ENCODE assay signal across 11 cellular contexts in genomic region chr6:41967312-41968287, GRCh38. TPM values are rescaled to one million over a fixed set of nuclear protein-coding genes. Genes with fewer than 3 reads are reported as not detected.
DNase-seq lines count a peak whose midpoint lies in the region; ATAC-seq, FAIRE-seq and TF ChIP-seq lines count a peak whose summit lies in the region.
"Had no signal": no experiment of that assay in that cellular context is flagged by ENCODE, and none has a peak within 500 bp of the region (broad histone marks: within the 10 kb centered on the region; RNA-seq: fewer than 3 reads in every experiment).

No MANE protein-coding gene starts in this region.

- intact Hi-C loops in mucosa of descending colon (cut with DNase I, micrococcal nuclease): no loop called here

- in situ Hi-C loops in GM13977 (cut with MboI; ENCODE audit: low pct_unique_long_range_greater_than_20kb, low sequenced_read_pairs, unreplicated experiment): no loop called here

- H3K9me3 ChIP-seq in ES-I3 (ENCODE audit: control insufficient read depth, insufficient read depth, low read length) (no peaks in the 10 kb centered on the region), osteoblast (ENCODE audit: low read depth, low read length) (no peaks in the 10 kb centered on the region), mucosa of descending colon (no peaks in the 10 kb centered on the region)

- no peaks in the 10 kb centered on the region for H3K27me3 ChIP-seq in osteoblast (ENCODE audit: insufficient read depth, low read length)

- no peak overlapping the region for H3K4me2 ChIP-seq in osteoblast (ENCODE audit: insufficient read depth, low read length)

- ATAC-seq in esophagus mucosa: peak; percentile 75
- ATAC-seq in mucosa of descending colon: no peak

- H3K9ac ChIP-seq in ES-I3 (ENCODE audit: low read depth, low read length): peak overlapping the region; percentile 28
- H3K9ac ChIP-seq: parathyroid adenoma had no signal

- peak overlapping the region; percentile 28 for H3K27ac ChIP-seq in osteoblast (ENCODE audit: low read depth, low read length)
- H3K27ac ChIP-seq: parathyroid adenoma had no signal

- no peak overlapping the region for H3K4me3 ChIP-seq in osteoblast (ENCODE audit: insufficient read depth, low read length)
- no peak overlapping the region for H3K4me3 ChIP-seq in mucosa of descending colon

- no peaks in the 10 kb centered on the region for H3K79me2 ChIP-seq in osteoblast (ENCODE audit: insufficient read depth, low read length)
- H3K79me2 ChIP-seq: parathyroid adenoma had no signal

- no peaks in the 10 kb centered on the region for H4K20me1 ChIP-seq in osteoblast (ENCODE audit: insufficient read depth, low read length)

- H3K36me3 ChIP-seq in ES-I3 (ENCODE audit: insufficient read depth, low read length) (no peaks in the 10 kb centered on the region), osteoblast (ENCODE audit: insufficient read depth, low read length) (no peaks in the 10 kb centered on the region), mucosa of descending colon (ENCODE audit: low read depth) (no peaks in the 10 kb centered on the region)

- FAIRE-seq in RCC 7860 (lab: Jason Lieb, UNC): no peak
- FAIRE-seq: HTR-8/SVneo had no signal

- TF ChIP-seq CTCF in osteoblast (IDR thresholded peaks at IDR 0.05; ENCODE audit: extremely low read depth, low read depth, low read length) (no peak), mucosa of descending colon (IDR thresholded peaks at IDR 0.05) (no peak), GM13977 (IDR thresholded peaks at IDR 0.05; ENCODE audit: extremely low read depth, insufficient read depth, missing control alignments) (no peak)

- H3K4me1 ChIP-seq in ES-I3 (ENCODE audit: insufficient read depth, low read length) (peaks cover 40% of the 10 kb centered on the region), osteoblast (ENCODE audit: insufficient read depth, low read length) (peaks cover 23% of the 10 kb centered on the region), mucosa of descending colon (ENCODE audit: low read depth) (peaks cover 2% of the 10 kb centered on the region)

- DNase-seq in RCC 7860 (ENCODE audit: low spot score) (peak; percentile 74), osteoblast (ENCODE audit: insufficient read length, low spot score, missing footprints) (peak; percentile 88), mucosa of descending colon (no peak), GM13977 (ENCODE audit: low spot score) (no peak), SIG-M5 treated with dmso at 0.1 percent for 504 hours (lab: John Stamatoyannopoulos, UW; ENCODE audit: unreplicated experiment) (no peak)
- DNase-seq in stimulated activated CD4-positive, alpha-beta T cell treated with anti-CD3 and anti-CD28 coated beads, Interleukin-1b, Interleukin-23, amount 100 ng/mL, for 48 hours: no peak
- DNase-seq: NK-92 treated with Interleukin-12 subunit alpha and Interleukin-12 subunit beta, amount 100 ng/mL, for 24 hours had no signal

- no peak overlapping the region for H2AFZ ChIP-seq in osteoblast (ENCODE audit: low read length)
- H2AFZ ChIP-seq: parathyroid adenoma had no signal

RNA-seq across cellular contexts. Expression of gene CCND3, which starts 26.0 kb away (rescaled TPM):
- 32.2 TPM for total RNA-seq in esophagus mucosa
- total RNA-seq in osteoblast: 17.7 and 21.0 TPM in 2 replicates
- total RNA-seq in mucosa of descending colon: 10 to 100 TPM; 51.2 to 69.1 (median 60.0) TPM

RNA-seq across cellular contexts. Expression of gene BYSL, which starts 46.3 kb away (rescaled TPM):
- total RNA-seq in esophagus mucosa: 16.2 TPM
- 11.6 and 11.8 TPM in 2 replicates for total RNA-seq in osteoblast
- 10 to 100 TPM in 2 of 3 donors, 1 to 10 TPM in 1; 7.5 to 10.5 (median 10.2) TPM for total RNA-seq in mucosa of descending colon

RNA-seq across cellular contexts. Expression of gene MED20, which starts 46.7 kb away (rescaled TPM):
- total RNA-seq in esophagus mucosa (15.6 TPM), osteoblast (27.4 and 30.8 TPM in 2 replicates), mucosa of descending colon (10 to 100 TPM; 15.5 to 21.2 (median 18.6) TPM)

Comparison
In these comparisons a context has a peak if more than half of its experiments do, and no peak if none do; other contexts are left out.
1. DNase-seq: peak in RCC 7860 (single experiment) and osteoblast (single experiment); none in mucosa of descending colon (0 of 3), stimulated activated CD4-positive, alpha-beta T cell treated with anti-CD3 and anti-CD28 coated beads, Interleukin-1b, Interleukin-23, amount 100 ng/mL, for 48 hours (single experiment), GM13977 (single experiment) and SIG-M5 treated with dmso at 0.1 percent for 504 hours (single experiment).